Comparison of ENCODE assay signal across 24 cellular contexts in genomic region chr21:39251326-39251725, GRCh38.
DNase-seq lines count a peak whose midpoint lies in the region; ATAC-seq and TF ChIP-seq lines count a peak whose summit lies in the region.
"Had no signal": no experiment of that assay in that cellular context is flagged by ENCODE, and none has a peak within 500 bp of the region (broad histone marks: within the 10 kb centered on the region; RNA-seq: fewer than 3 reads in every experiment).

No MANE protein-coding gene starts in this region.

- ATAC-seq in HG02610 (IDR thresholded peaks at IDR 0.05; ENCODE audit: unreplicated experiment), result no peak
- ATAC-seq: GM12878, heart left ventricle, PC-3, psoas muscle had no signal

- TF ChIP-seq CTCF in HFF-Myc (IDR thresholded peaks at IDR 0.05; ENCODE audit: low read depth, low read length, missing control alignments), result no peak

- DNase-seq in HFF-Myc (ENCODE audit: extremely low read depth, low read depth), result peak; percentile 14
- peak; percentile 4 for DNase-seq in NCI-H1436 (lab: John Stamatoyannopoulos, UW)
- peak; percentile 49 for DNase-seq in dedifferentiated amniotic fluid mesenchymal stem cell (ENCODE audit: extremely low spot score)
- DNase-seq in left kidney (ENCODE audit: low read depth, low spot score), result peak; percentile 3
- DNase-seq in GM03348 (ENCODE audit: low spot score), result no peak
- no peak for DNase-seq in activated T-cell treated with anti-CD3 and anti-CD28 coated beads for 4 hours
- DNase-seq: activated CD4-positive, alpha-beta T cell treated with anti-CD3 and anti-CD28 coated beads, Interleukin-2, amount 50 U/mL, for 48 hours; activated naive CD4-positive, alpha-beta T cell treated with anti-CD3 and anti-CD28 coated beads for 36 hours; activated T-cell treated with anti-CD3 and anti-CD28 coated beads, Interleukin-2, amount 50 U/mL, for 1 hour; cortex of kidney; erythroblast; heart left ventricle; HFFc6; NCI-H187; NCI-H526; PC-3; psoas muscle; small intestine; stimulated activated CD4-positive, alpha-beta T cell treated with anti-CD3 and anti-CD28 coated beads, Interleukin-4, amount 100 ng/mL, for 4 hours; substantia nigra; WERI-Rb-1 had no signal

- H3K4me3 ChIP-seq in HFF-Myc (replicated peaks; ENCODE audit: low read depth, low read length), result no peak overlapping the region
- H3K4me3 ChIP-seq: GM12878, heart left ventricle, neural progenitor cell, psoas muscle had no signal

Comparison
In these comparisons a context has a peak if more than half of its experiments do, and no peak if none do; other contexts are left out.
1. DNase-seq: peak in HFF-Myc (single experiment), NCI-H1436 (single experiment), dedifferentiated amniotic fluid mesenchymal stem cell (single experiment) and left kidney (single experiment); none in GM03348 (single experiment) and activated T-cell treated with anti-CD3 and anti-CD28 coated beads for 4 hours (single experiment).